ENCODE assay signal across 9 cellular contexts in the genomic region with DNA sequence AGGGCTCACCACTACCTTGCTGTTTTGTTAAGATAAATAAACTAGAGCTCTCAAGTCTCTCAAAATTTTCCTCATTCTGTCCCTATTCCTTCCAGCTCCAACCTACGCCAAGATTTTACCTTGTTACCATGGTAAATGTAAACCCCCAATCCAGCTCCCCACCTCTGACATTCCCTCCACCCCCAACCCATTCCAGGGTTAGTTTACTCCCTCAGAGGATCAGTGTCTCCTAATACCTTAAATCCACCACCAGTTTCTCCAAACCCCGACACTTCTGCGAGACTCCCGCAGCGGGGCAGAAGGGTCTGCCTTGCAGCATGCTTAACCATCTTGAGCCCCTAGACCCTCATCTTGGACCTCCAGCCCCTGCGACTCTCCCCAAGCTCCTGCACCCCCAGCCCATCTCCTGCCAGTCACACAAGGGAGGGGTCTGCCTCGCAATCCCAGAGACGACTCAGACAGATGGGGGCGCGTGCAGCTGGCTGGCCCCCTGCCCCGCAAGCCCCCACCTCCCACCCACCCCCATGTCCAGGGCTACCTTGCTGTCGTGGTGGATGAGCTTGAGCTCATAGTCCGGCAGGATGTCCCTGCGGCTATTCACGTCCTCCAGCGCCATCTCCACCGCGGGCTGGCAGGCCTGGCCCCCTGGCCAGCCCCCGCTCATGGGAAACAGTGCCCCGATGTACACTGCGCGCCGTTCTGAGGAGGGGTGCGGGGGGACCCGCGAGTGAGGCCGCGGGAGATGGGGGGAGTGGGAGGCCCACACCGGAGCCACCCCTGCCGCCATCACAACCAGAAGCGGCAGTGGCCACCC. TPM values are rescaled to one million over a fixed set of nuclear protein-coding genes. Genes with fewer than 3 reads are reported as not detected.
A peak's percentile ranks its signal among the peaks of the same experiment; 100 is the strongest.
DNase-seq lines count a peak whose midpoint lies in the region; ATAC-seq and TF ChIP-seq lines count a peak whose summit lies in the region.
"Had no signal": no experiment of that assay in that cellular context is flagged by ENCODE, and none has a peak within 500 bp of the region (broad histone marks: within the 10 kb centered on the region; RNA-seq: fewer than 3 reads in every experiment).

No MANE protein-coding gene starts in this region.

- no peak for ATAC-seq in natural killer cell treated with Interleukin-12 subunit alpha and Interleukin-12 subunit beta and Interleukin-15 and Interleukin-18, amount 100 ng/mL, for 72 hours
- no peak for ATAC-seq in GM18498 (IDR thresholded peaks at IDR 0.05; ENCODE audit: unreplicated experiment)

- peaks cover 4% of the 10 kb centered on the region for H3K36me3 Mint-ChIP-seq in IgD-negative memory B cell
- H3K36me3 Mint-ChIP-seq in natural killer cell treated with Interleukin-12 subunit alpha and Interleukin-12 subunit beta and Interleukin-15 and Interleukin-18, amount 100 ng/mL, for 72 hours: no peaks in the 10 kb centered on the region

- H3K9me3 Mint-ChIP-seq in IgD-negative memory B cell: no peaks in the 10 kb centered on the region
- no peaks in the 10 kb centered on the region for H3K9me3 Mint-ChIP-seq in natural killer cell treated with Interleukin-12 subunit alpha and Interleukin-12 subunit beta and Interleukin-15 and Interleukin-18, amount 100 ng/mL, for 72 hours

- DNase-seq in A673 (ENCODE audit: low spot score): no peak
- DNase-seq in natural killer cell treated with Interleukin-12 subunit alpha and Interleukin-12 subunit beta and Interleukin-15 and Interleukin-18, amount 100 ng/mL, for 72 hours (ENCODE audit: low spot score): no peak
- DNase-seq in islet precursor cell: no peak
- no peak for DNase-seq in NOMO-1 (lab: John Stamatoyannopoulos, UW; ENCODE audit: unreplicated experiment in 2 of 2)
- DNase-seq in NCI-H146 (lab: John Stamatoyannopoulos, UW): no peak

- H3K4me3 Mint-ChIP-seq in IgD-negative memory B cell: peak overlapping the region; percentile 63 to 86 (median 70)
- H3K4me3 Mint-ChIP-seq in natural killer cell treated with Interleukin-12 subunit alpha and Interleukin-12 subunit beta and Interleukin-15 and Interleukin-18, amount 100 ng/mL, for 72 hours: peak overlapping the region; percentile 32

- H3K27ac Mint-ChIP-seq in IgD-negative memory B cell: peak overlapping the region in 1 of 3 donors; percentile 35
- H3K27ac Mint-ChIP-seq in natural killer cell treated with Interleukin-12 subunit alpha and Interleukin-12 subunit beta and Interleukin-15 and Interleukin-18, amount 100 ng/mL, for 72 hours: no peak overlapping the region

- H3K4me1 Mint-ChIP-seq in IgD-negative memory B cell: peaks cover 13 to 28% (median 17%) of the 10 kb centered on the region in 3 donors
- H3K4me1 Mint-ChIP-seq in natural killer cell treated with Interleukin-12 subunit alpha and Interleukin-12 subunit beta and Interleukin-15 and Interleukin-18, amount 100 ng/mL, for 72 hours (ENCODE audit: low read depth in 2 of 2): peaks cover 19 to 30% of the 10 kb centered on the region in 2 donors

- H3K4me3 ChIP-seq in A673 (ENCODE audit: low read depth, low read length, poor library complexity, severe bottlenecking) (peak overlapping the region; percentile 90), endocrine pancreas (ENCODE audit: control insufficient read depth, insufficient read depth, low read length) (no peak overlapping the region)

- BruUV-seq in A673 (replicated peaks; lab: Mats Ljungman, UMichigan): no TSS peak

- H3K4me1 ChIP-seq in A673 (ENCODE audit: insufficient read depth, low read length, poor library complexity, severe bottlenecking) (peaks cover 58% of the 10 kb centered on the region), endocrine pancreas (ENCODE audit: control insufficient read depth, insufficient read depth, low read length) (no peaks in the 10 kb centered on the region)

- POLR2A ChIA-PET in A673 (lab: Charles Lee; ENCODE audit: low non-redundant PET): interaction anchor here (0.6 kb wide), 1 partner anchor 97 kb away, joined by 3 read pairs; no protein-coding TSS in a partner anchor

- peaks cover 20% of the 10 kb centered on the region for H3K36me3 ChIP-seq in A673 (ENCODE audit: insufficient read depth, low read length, poor library complexity, severe bottlenecking)
- H3K36me3 ChIP-seq in endocrine pancreas (ENCODE audit: control insufficient read depth, insufficient read depth, low read length): no peaks in the 10 kb centered on the region

- peaks cover 3% of the 10 kb centered on the region for H3K27me3 Mint-ChIP-seq in IgD-negative memory B cell
- H3K27me3 Mint-ChIP-seq in natural killer cell treated with Interleukin-12 subunit alpha and Interleukin-12 subunit beta and Interleukin-15 and Interleukin-18, amount 100 ng/mL, for 72 hours: peaks cover 48 to 53% of the 10 kb centered on the region in 2 donors

- peak overlapping the region; percentile 52 for H3K9ac ChIP-seq in endocrine pancreas (ENCODE audit: control insufficient read depth, insufficient read depth, low read length)

- CTCF ChIA-PET in A673 (lab: Charles Lee): interaction anchor here (0.6 to 1.6 kb wide), 2 partner anchors 13 to 26 kb away, joined by 6 to 7 read pairs; no protein-coding TSS in a partner anchor

- no peak for TF ChIP-seq CTCF in A673 (conservative IDR thresholded peaks at IDR 0.05; ENCODE audit: low read depth, low read length)

- intact Hi-C loops in A673 (cut with micrococcal nuclease; ENCODE audit: unreplicated experiment): no loop called here

- H3K9me3 ChIP-seq in A673 (ENCODE audit: low read depth, low read length, poor library complexity, severe bottlenecking) (no peaks in the 10 kb centered on the region), endocrine pancreas (ENCODE audit: control insufficient read depth, low read length) (no peaks in the 10 kb centered on the region)

- peak overlapping the region; percentile 87 for H3K27ac ChIP-seq in A673 (ENCODE audit: low read depth, low read length, poor library complexity, severe bottlenecking)

- H3K27me3 ChIP-seq in A673 (replicated peaks; ENCODE audit: insufficient read depth, low read depth, low read length, poor library complexity): no peaks in the 10 kb centered on the region
- no peaks in the 10 kb centered on the region for H3K27me3 ChIP-seq in endocrine pancreas (ENCODE audit: control insufficient read depth, insufficient read depth, low read length)

RNA-seq across cellular contexts. Expression of a gene that starts 5.8 kb away (rescaled TPM):
- 72.4 and 81.3 TPM in 2 replicates for total RNA-seq in A673 (2021)
- polyA plus RNA-seq in IgD-negative memory B cell: 6.8 TPM
- total RNA-seq in natural killer cell treated with Interleukin-12 subunit alpha and Interleukin-12 subunit beta and Interleukin-15 and Interleukin-18, amount 100 ng/mL, for 72 hours: 10 to 100 TPM in 1 of 2 donors, 1 to 10 TPM in 1; 3.0 to 15.2 TPM

RNA-seq across cellular contexts. Expression of a gene that starts 29.7 kb away (rescaled TPM):
- not detected in 2 replicates for total RNA-seq in A673 (2021)
- polyA plus RNA-seq in IgD-negative memory B cell: not detected
- not detected for total RNA-seq in natural killer cell treated with Interleukin-12 subunit alpha and Interleukin-12 subunit beta and Interleukin-15 and Interleukin-18, amount 100 ng/mL, for 72 hours
- total RNA-seq: occipital lobe had no signal

RNA-seq across cellular contexts. Expression of a gene that starts 42.2 kb away (rescaled TPM):
- not detected in 2 replicates for total RNA-seq in A673 (2021)
- polyA plus RNA-seq in IgD-negative memory B cell: not detected
- total RNA-seq in natural killer cell treated with Interleukin-12 subunit alpha and Interleukin-12 subunit beta and Interleukin-15 and Interleukin-18, amount 100 ng/mL, for 72 hours: not detected
- total RNA-seq: occipital lobe had no signal

RNA-seq across cellular contexts. Expression of a gene that starts 53.8 kb away (rescaled TPM):
- not detected in 2 replicates for total RNA-seq in A673 (2021)
- polyA plus RNA-seq in IgD-negative memory B cell: 1.3 TPM
- total RNA-seq in natural killer cell treated with Interleukin-12 subunit alpha and Interleukin-12 subunit beta and Interleukin-15 and Interleukin-18, amount 100 ng/mL, for 72 hours: 1 to 10 TPM; 5.2 to 9.0 TPM
- total RNA-seq: occipital lobe had no signal
